In the genomic region with DNA sequence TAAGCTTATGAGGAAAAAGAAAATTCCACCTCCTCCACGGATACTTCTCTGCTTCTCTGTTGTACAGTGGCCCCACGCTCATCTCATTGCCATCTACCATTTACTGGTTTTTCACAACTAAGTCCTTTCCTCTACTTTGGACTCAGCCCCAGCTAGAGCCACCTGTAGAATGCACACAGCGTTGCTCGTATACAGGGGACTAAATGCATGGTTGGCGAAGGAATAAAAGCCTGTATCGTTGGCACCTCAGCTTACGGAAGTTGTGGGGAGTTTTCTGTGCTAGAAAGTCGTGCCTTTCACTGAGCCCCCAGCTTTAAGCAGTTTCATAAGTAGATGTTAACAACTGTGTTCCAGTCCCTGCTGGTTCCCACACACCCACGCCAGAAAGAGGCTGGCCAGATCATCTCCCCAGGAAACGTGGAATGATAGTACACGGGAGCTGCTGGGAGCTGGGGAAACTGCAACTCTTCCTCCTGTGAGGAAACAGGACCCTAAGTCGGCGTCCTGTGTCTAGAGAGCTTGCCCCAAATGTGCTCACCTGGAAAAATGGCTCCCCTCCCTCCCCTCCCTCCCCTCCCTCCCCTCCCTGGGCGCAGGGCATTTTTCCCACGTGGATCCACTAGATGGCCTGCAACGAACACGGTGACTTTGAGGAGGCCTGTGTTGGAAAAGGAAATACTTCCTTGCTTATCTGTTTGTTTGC, we compare ENCODE assay signal across 7 cellular contexts. TPM values are rescaled to one million over a fixed set of nuclear protein-coding genes. Genes with fewer than 3 reads are reported as not detected.
DNase-seq lines count a peak whose midpoint lies in the region; ATAC-seq, FAIRE-seq and TF ChIP-seq lines count a peak whose summit lies in the region.

No MANE protein-coding gene starts in this region.

- no peaks in the 10 kb centered on the region; a peak in 1 of 7 replicates for H3K27me3 ChIP-seq in H1 (replicated peaks in 1 of 4; ENCODE audit: control insufficient read depth in 3 of 4, extremely low read depth in 1 of 4, insufficient read depth in 3 of 4, low read length in 3 of 4)
- H3K27me3 ChIP-seq in ascending aorta, result no peaks in the 10 kb centered on the region

- H2BK120ac ChIP-seq in H1 (replicated peaks; ENCODE audit: low read depth, low read length), result peak overlapping the region; percentile 95

- no peak overlapping the region for H4K5ac ChIP-seq in H1 (ENCODE audit: insufficient read length, low read depth, low read length)

- peak overlapping the region in 1 of 2 experiments; percentile 31; a peak in 1 of 4 replicates for H3K4me2 ChIP-seq in H1 (ENCODE audit: insufficient read depth in 1 of 2, low read depth in 2 of 2, low read length in 2 of 2)

- H2BK5ac ChIP-seq in H1 (ENCODE audit: low read depth, low read length), result peak overlapping the region; percentile 22; the same call in 1 of the 2 replicates

- H3K27ac ChIP-seq in H1 (ENCODE audit: low read depth, low read length) (no peak overlapping the region), ascending aorta (no peak overlapping the region)

- H3K4me1 ChIP-seq in H1 (replicated peaks in 1 of 4; ENCODE audit: control insufficient read depth in 3 of 4, insufficient read depth in 4 of 4, low read length in 3 of 4) (peaks cover 0 to 11% (median 9%) of the 10 kb centered on the region in 4 experiments; a peak in 5 of 7 replicates), mucosa of descending colon (ENCODE audit: low read depth) (no peaks in the 10 kb centered on the region), ascending aorta (peaks cover 0 to 13% of the 10 kb centered on the region in 2 donors)

- H2BK20ac ChIP-seq in H1 (ENCODE audit: low read length), result peak overlapping the region; percentile 66; the same call in 1 of the 2 replicates

- H3K23me2 ChIP-seq in H1 (ENCODE audit: low read depth, low read length), result no peaks in the 10 kb centered on the region

- intact Hi-C loops in mucosa of descending colon (cut with DNase I, micrococcal nuclease), result no loop called here
- intact Hi-C loops in ascending aorta (cut with DNase I), result loop anchor here (2.0 to 10.0 kb wide), 4 partner anchors 39 to 312 kb away; a partner anchor contains a TSS

- H2BK15ac ChIP-seq in H1 (ENCODE audit: low read length), result no peak overlapping the region; the same call in 1 of the 2 replicates

- H3K9me3 ChIP-seq in H1 (ENCODE audit: insufficient read depth in 2 of 2, low read depth in 1 of 2, low read length in 1 of 2) (peaks cover 8 to 9% of the 10 kb centered on the region in 2 experiments), mucosa of descending colon (no peaks in the 10 kb centered on the region), ascending aorta (no peaks in the 10 kb centered on the region)

- no peak overlapping the region for H2AK5ac ChIP-seq in H1 (ENCODE audit: low read depth, low read length)

- TF ChIP-seq POLR2A in H1 (IDR thresholded peaks at IDR 0.05; ENCODE audit: control extremely low read depth in 1 of 2, low read depth in 2 of 2, low read length in 2 of 2), result no peak

- H3K36me3 ChIP-seq in H1 (ENCODE audit: control insufficient read depth in 2 of 4, insufficient read depth in 4 of 4, low read length in 3 of 4), result peaks cover 0 to 3% (median 0%) of the 10 kb centered on the region in 4 experiments; a peak in 1 of 8 replicates
- no peaks in the 10 kb centered on the region for H3K36me3 ChIP-seq in mucosa of descending colon (ENCODE audit: low read depth)
- no peaks in the 10 kb centered on the region for H3K36me3 ChIP-seq in ascending aorta

- no peaks in the 10 kb centered on the region for H3K79me2 ChIP-seq in H1 (ENCODE audit: control insufficient read depth in 1 of 2, insufficient read depth in 2 of 2, low read length in 2 of 2)

- peak; percentile 80 for ATAC-seq in mucosa of descending colon
- ATAC-seq in HG02759 (IDR thresholded peaks at IDR 0.05; ENCODE audit: unreplicated experiment), result no peak

- no peak for TF ChIP-seq EP300 in H1 (IDR thresholded peaks at IDR 0.05; ENCODE audit: borderline replicate concordance in 1 of 2, low read depth in 2 of 2, low read length in 2 of 2)

- peak overlapping the region; percentile 98 for H2AFZ ChIP-seq in H1 (ENCODE audit: low read length)

- H3K14ac ChIP-seq in H1 (ENCODE audit: insufficient read length), result no peak overlapping the region

- no peak overlapping the region for H3K18ac ChIP-seq in H1 (ENCODE audit: extremely low read depth, low read length)

- 0 out of 8 replicates have a peak overlapping the region, but pooled peaks of 1 of the 4 experiments have one; percentile 14 for H3K4me3 ChIP-seq in H1 (ENCODE audit: extremely low read depth in 1 of 4, insufficient read depth in 2 of 4, low read depth in 3 of 4, low read length in 4 of 4)
- no peak overlapping the region for H3K4me3 ChIP-seq in mucosa of descending colon
- no peak overlapping the region for H3K4me3 ChIP-seq in ascending aorta

- no peak overlapping the region for H3K9ac ChIP-seq in H1 (replicated peaks in 1 of 4; ENCODE audit: extremely low read depth in 1 of 4, low read depth in 3 of 4, low read length in 3 of 4)

- peak overlapping the region; percentile 74 for H3K4ac ChIP-seq in H1 (replicated peaks; ENCODE audit: insufficient read length, low read depth, low read length)

- POLR2A ChIA-PET in H1 (lab: Charles Lee; ENCODE audit: partially characterized antibody), result interaction anchor here (1.0 kb wide), 1 partner anchor 178 kb away, joined by 3 read pairs; no protein-coding TSS in a partner anchor

- H3K79me1 ChIP-seq in H1 (ENCODE audit: low read depth, low read length), result no peaks in the 10 kb centered on the region

- TF ChIP-seq CTCF in GM12873 (IDR thresholded peaks at IDR 0.05; ENCODE audit: insufficient read depth, low read depth, low read length, missing control alignments) (peak; percentile 18), H1 (IDR thresholded peaks at IDR 0.05; ENCODE audit: control extremely low read depth in 1 of 3, insufficient read depth in 1 of 3, low read depth in 1 of 3, low read length in 3 of 3) (peak; percentile 39 to 57 (median 53)), mucosa of descending colon (IDR thresholded peaks at IDR 0.05) (no peak), ascending aorta (IDR thresholded peaks at IDR 0.05) (peak in 1 of 3 experiments; percentile 56)

- TF ChIP-seq RAD21 in H1 (IDR thresholded peaks at IDR 0.05 in 1 of 2, conservative IDR thresholded peaks at IDR 0.05 in 1 of 2; ENCODE audit: low read depth in 2 of 2, low read length in 2 of 2), result peak; percentile 66 to 78

- H3K23ac ChIP-seq in H1 (ENCODE audit: insufficient read length), result no peak overlapping the region

- H4K91ac ChIP-seq in H1 (replicated peaks; ENCODE audit: insufficient read length, low read length), result peak overlapping the region; percentile 93

- CTCF ChIA-PET in H1 (lab: Charles Lee; ENCODE audit: partially characterized antibody), result interaction anchor here (0.9 to 1.4 kb wide), 5 partner anchors 8 to 207 kb away, joined by 3 to 6 read pairs (median 4); no protein-coding TSS in a partner anchor

- H3K56ac ChIP-seq in H1 (replicated peaks; ENCODE audit: insufficient read length, low read depth, low read length), result no peak overlapping the region

- peak overlapping the region; percentile 36; the same call in 1 of the 2 replicates for H4K8ac ChIP-seq in H1 (ENCODE audit: extremely low read depth, insufficient read depth, low read length)

- FAIRE-seq in H1 (lab: Jason Lieb, UNC), result no peak

- DNase-seq in NCI-H446 treated with DMSO at 0.1 percent for 48 hours (lab: John Stamatoyannopoulos, UW), result peak; percentile 13
- no peak for DNase-seq in H1 (ENCODE audit: low read depth in 1 of 2, low spot score in 2 of 2)
- DNase-seq in mucosa of descending colon, result peak in 2 of 3 donors; percentile 55 to 66
- DNase-seq in ascending aorta (ENCODE audit: low spot score in 2 of 2), result no peak
- DNase-seq in stimulated activated CD8-positive, alpha-beta memory T cell treated with anti-CD3 and anti-CD28 coated beads, Interleukin-4, amount 100 ng/mL, for 48 hours, result no peak

- H2BK12ac ChIP-seq in H1 (ENCODE audit: low read depth, low read length), result peak overlapping the region; percentile 69; the same call in 1 of the 2 replicates

- no peaks in the 10 kb centered on the region for H4K20me1 ChIP-seq in H1 (replicated peaks in 1 of 2; ENCODE audit: control insufficient read depth in 1 of 2, insufficient read depth in 2 of 2, low read length in 2 of 2)

- 53% methylated on average over 17 of the region's 17 CpGs; no CpG with 5 or more reads in 1 of the 2 experiments for WGBS in H1 (ENCODE audit: extremely low coverage in 1 of 2, insufficient coverage in 1 of 2, insufficient read length in 1 of 2, insufficient replicate concordance in 2 of 2, low coverage in 1 of 2, low lambda C conversion rate in 2 of 2, missing lambda C conversion rate in 1 of 2), 2 experiments

TF ChIP-seq in H1, 55 proteins besides CTCF, POLR2A, EP300 and RAD21 (continues in another document):
- TF ChIP-seq, protein P1, sequence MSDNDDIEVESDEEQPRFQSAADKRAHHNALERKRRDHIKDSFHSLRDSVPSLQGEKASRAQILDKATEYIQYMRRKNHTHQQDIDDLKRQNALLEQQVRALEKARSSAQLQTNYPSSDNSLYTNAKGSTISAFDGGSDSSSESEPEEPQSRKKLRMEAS (IDR thresholded peaks at IDR 0.05), result peak; percentile 68
- TF ChIP-seq CHD1 (IDR thresholded peaks at IDR 0.05; ENCODE audit: low read depth, low read length), result no peak
- TF ChIP-seq RBBP5 (IDR thresholded peaks at IDR 0.05; ENCODE audit: borderline replicate concordance, low read depth, low read length), result no peak
- TF ChIP-seq SP4 (IDR thresholded peaks at IDR 0.05; ENCODE audit: low read length), result no peak
- TF ChIP-seq JUND (IDR thresholded peaks at IDR 0.05; ENCODE audit: low read length), result no peak
- TF ChIP-seq HDAC2 (IDR thresholded peaks at IDR 0.05; ENCODE audit: borderline replicate concordance in 1 of 2, low read depth in 2 of 2, low read length in 2 of 2), result 0 out of 4 replicates have a peak, but pooled peaks of 1 of the 2 experiments have one; percentile 38
- no peak for TF ChIP-seq SP1 (IDR thresholded peaks at IDR 0.05; ENCODE audit: low read depth, low read length)
- TF ChIP-seq TEAD4 (IDR thresholded peaks at IDR 0.05; ENCODE audit: low read depth, low read length), result 0 out of 2 replicates have a peak, but pooled peaks have one; percentile 3
- peak; percentile 59; the same call in 1 of the 2 replicates for TF ChIP-seq YY1 (IDR thresholded peaks at IDR 0.05; ENCODE audit: low read depth, low read length)
- no peak for TF ChIP-seq SIX5 (IDR thresholded peaks at IDR 0.05; ENCODE audit: low read depth, low read length)

RNA-seq across cellular contexts. Expression of a gene that starts 43.7 kb away (rescaled TPM):
- total RNA-seq in H1 (2021; fragmentation: NEBNext Ultra II Directional; extraction: Animal tissue kit (Norgen Biotek cat#: 25700)), result 0.60 and 1.3 TPM in 2 replicates
- 0.57 and 0.97 TPM in 2 replicates for polyA plus RNA-seq in H1 (2011; rRNA removed)
- 1.2 TPM for polyA plus RNA-seq in H1 (2011; cell fraction: cytosol; rRNA removed)
- 1.3 TPM for polyA plus RNA-seq in H1 (2011; cell fraction: nucleus; rRNA removed)
- polyA plus RNA-seq in H1 (2012, experiment 1 of 2), result 0.54 to 1.4 TPM (median 0.94 TPM) in 4 replicates
- polyA plus RNA-seq in H1 (2012, experiment 2 of 2), result not detected
- polyA plus RNA-seq in H1 (2013, experiment 1 of 2), result 0.41 TPM
- 0.22 TPM for polyA plus RNA-seq in H1 (2013, experiment 2 of 2)
- polyA minus RNA-seq in H1 (2011; rRNA and poly(A)+ RNA removed), result 0.28 and 0.34 TPM in 2 replicates
- polyA minus RNA-seq in H1 (2011; cell fraction: cytosol; rRNA and poly(A)+ RNA removed), result not detected
- 1.6 TPM for polyA minus RNA-seq in H1 (2011; cell fraction: nucleus; rRNA and poly(A)+ RNA removed)
- total RNA-seq in mucosa of descending colon, result not detected
- total RNA-seq in ascending aorta, result not detected

Comparison
In these comparisons a context has a peak if more than half of its experiments do, and no peak if none do; other contexts are left out.
1. DNase-seq: peak in NCI-H446 treated with DMSO at 0.1 percent for 48 hours (single experiment) and mucosa of descending colon (2 of 3); none in H1 (0 of 2), ascending aorta (0 of 2) and stimulated activated CD8-positive, alpha-beta memory T cell treated with anti-CD3 and anti-CD28 coated beads, Interleukin-4, amount 100 ng/mL, for 48 hours (single experiment).